In the genomic region with DNA sequence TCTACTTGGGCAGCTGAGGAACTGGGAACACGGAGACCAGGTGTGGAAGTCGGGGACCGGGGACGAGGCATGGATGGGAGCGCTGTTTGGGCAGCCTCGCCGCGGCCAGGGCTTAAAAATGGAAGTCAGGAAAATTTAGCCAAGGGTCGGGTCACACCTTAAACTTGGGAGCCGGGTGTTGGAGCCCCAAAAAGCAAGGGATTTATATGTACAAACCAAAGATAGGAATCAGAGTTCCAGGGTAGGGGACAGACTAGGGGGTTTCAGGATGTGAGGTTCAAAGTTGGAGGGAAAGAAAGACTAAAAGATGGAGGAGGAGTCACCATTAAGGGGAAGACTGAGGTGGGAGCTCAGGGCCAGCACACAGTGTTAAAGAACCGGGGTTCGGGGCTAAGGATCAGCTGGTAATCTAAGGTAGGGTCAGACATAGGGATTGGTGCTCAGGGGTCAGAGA, we compare ENCODE assay signal across 10 cellular contexts. TPM values are rescaled to one million over a fixed set of nuclear protein-coding genes. Genes with fewer than 3 reads are reported as not detected.
DNase-seq lines count a peak whose midpoint lies in the region; ATAC-seq and TF ChIP-seq lines count a peak whose summit lies in the region.
"Had no signal": no experiment of that assay in that cellular context is flagged by ENCODE, and none has a peak within 500 bp of the region (broad histone marks: within the 10 kb centered on the region; RNA-seq: fewer than 3 reads in every experiment).

No MANE protein-coding gene starts in this region.

- ATAC-seq in HG03439 (IDR thresholded peaks at IDR 0.05; ENCODE audit: unreplicated experiment) (no peak), HG02642 (IDR thresholded peaks at IDR 0.05; ENCODE audit: poor library complexity, unreplicated experiment) (no peak)

- DNase-seq in CD8-positive, alpha-beta memory T cell = no peak
- DNase-seq in NT2/D1 (ENCODE audit: low read depth, low spot score) = no peak
- no peak for DNase-seq in endodermal cell
- no peak for DNase-seq in neural progenitor cell (ENCODE audit: low spot score)
- no peak for DNase-seq in MV-4-11 (lab: John Stamatoyannopoulos, UW)
- no peak for DNase-seq in right atrium auricular region (ENCODE audit: low spot score)

- peaks cover under 1% of the 10 kb centered on the region for H4K20me1 ChIP-seq in neural progenitor cell (ENCODE audit: low read depth)

- peak overlapping the region; percentile 98 for H2AFZ ChIP-seq in neural progenitor cell (replicated peaks)

- peaks cover 0 to 14% (median 0%) of the 10 kb centered on the region in 3 donors for H3K36me3 Mint-ChIP-seq in CD8-positive, alpha-beta memory T cell
- H3K36me3 Mint-ChIP-seq in endodermal cell (ENCODE audit: low read depth) = peaks cover 26% of the 10 kb centered on the region
- peaks cover 2% of the 10 kb centered on the region for H3K36me3 Mint-ChIP-seq in neural progenitor cell

- peak overlapping the region; percentile 82 for H3K9ac ChIP-seq in NT2/D1 (ENCODE audit: insufficient read length, low read depth)
- peak overlapping the region; percentile 48 for H3K9ac ChIP-seq in endodermal cell (ENCODE audit: extremely low read depth, low read length, poor library complexity, severe bottlenecking)
- H3K9ac ChIP-seq in neural progenitor cell = peak overlapping the region; percentile 29

- peaks cover 16% of the 10 kb centered on the region for H3K4me1 ChIP-seq in CD8-positive, alpha-beta memory T cell (ENCODE audit: insufficient read depth, low read length)
- H3K4me1 ChIP-seq in NT2/D1 (ENCODE audit: insufficient read depth, insufficient read length) (peaks cover 6% of the 10 kb centered on the region), endodermal cell (ENCODE audit: control insufficient read depth, insufficient read depth, low read length) (peaks cover 6% of the 10 kb centered on the region), neural progenitor cell (peaks cover 4% of the 10 kb centered on the region), right atrium auricular region (peaks cover 0 to 25% of the 10 kb centered on the region in 2 donors)

- POLR2A ChIA-PET in CD8-positive, alpha-beta memory T cell (lab: Charles Lee) = interaction anchor here (4.2 kb wide), 1 partner anchor 21 kb away, joined by 22 read pairs; a partner anchor contains a TSS

- H3F3A ChIP-seq in neural progenitor cell (ENCODE audit: low read depth) = peaks cover 29% of the 10 kb centered on the region

- peaks cover 4% of the 10 kb centered on the region for H3K27me3 ChIP-seq in CD8-positive, alpha-beta memory T cell (ENCODE audit: insufficient read depth, low read length, poor library complexity, severe bottlenecking)
- H3K27me3 ChIP-seq in NT2/D1 (ENCODE audit: insufficient read depth, insufficient read length) (no peaks in the 10 kb centered on the region), endodermal cell (ENCODE audit: control insufficient read depth, insufficient read depth, low read length, poor library complexity, severe bottlenecking) (no peaks in the 10 kb centered on the region), neural progenitor cell (peaks cover 8% of the 10 kb centered on the region), right atrium auricular region (peaks cover 10 to 11% of the 10 kb centered on the region in 2 donors)

- H3K27me3 Mint-ChIP-seq in CD8-positive, alpha-beta memory T cell = peaks cover 12 to 18% of the 10 kb centered on the region in 2 donors
- H3K27me3 Mint-ChIP-seq in endodermal cell (ENCODE audit: insufficient read depth) (no peaks in the 10 kb centered on the region), neural progenitor cell (ENCODE audit: insufficient read depth, low read depth) (peaks cover 42% of the 10 kb centered on the region)

- CTCF ChIA-PET in CD8-positive, alpha-beta memory T cell (lab: Charles Lee) = interaction anchor here (1.0 to 3.0 kb wide), 7 partner anchors 14 to 95 kb away, joined by 3 to 20 read pairs (median 3); a partner anchor contains a TSS

- WGBS in endodermal cell (ENCODE audit: insufficient coverage in 1 of 2, insufficient read length in 1 of 2), 2 experiments = 8 to 21% methylated on average over 9 to 12 of the region's 12 CpGs

- H3K36me3 ChIP-seq in CD8-positive, alpha-beta memory T cell (ENCODE audit: insufficient read depth, low read length) = no peaks in the 10 kb centered on the region
- H3K36me3 ChIP-seq in NT2/D1 (ENCODE audit: insufficient read depth, insufficient read length, low read length) = peaks cover 11% of the 10 kb centered on the region
- H3K36me3 ChIP-seq in endodermal cell (ENCODE audit: control insufficient read depth, insufficient read depth, low read length) = peaks cover 18% of the 10 kb centered on the region
- H3K36me3 ChIP-seq in neural progenitor cell = no peaks in the 10 kb centered on the region
- H3K36me3 ChIP-seq in right atrium auricular region = peaks cover 4% of the 10 kb centered on the region
- H3K36me3 ChIP-seq: uterus had no signal

- peak overlapping the region; percentile 53 to 85 (median 63) for H3K4me3 Mint-ChIP-seq in CD8-positive, alpha-beta memory T cell
- peak overlapping the region; percentile 100 for H3K4me3 Mint-ChIP-seq in endodermal cell
- H3K4me3 Mint-ChIP-seq in neural progenitor cell = peak overlapping the region; percentile 76

- H3K79me2 ChIP-seq in neural progenitor cell (ENCODE audit: low read depth) = peaks cover 50% of the 10 kb centered on the region

- H3K4me3 ChIP-seq in CD8-positive, alpha-beta memory T cell (ENCODE audit: low read length) = no peak overlapping the region
- peak overlapping the region; percentile 65 for H3K4me3 ChIP-seq in NT2/D1 (ENCODE audit: insufficient read length, low read depth)
- peak overlapping the region; percentile 91 for H3K4me3 ChIP-seq in endodermal cell (ENCODE audit: low read length)
- H3K4me3 ChIP-seq in neural progenitor cell = peak overlapping the region; percentile 82
- H3K4me3 ChIP-seq in right atrium auricular region = peak overlapping the region in 1 of 2 donors; percentile 86

- H3K27ac Mint-ChIP-seq in CD8-positive, alpha-beta memory T cell = peak overlapping the region in 3 of 8 donors; percentile 64 to 84 (median 82)
- H3K27ac Mint-ChIP-seq in endodermal cell (peak overlapping the region; percentile 95), neural progenitor cell (no peak overlapping the region)

- H3K9me3 ChIP-seq in CD8-positive, alpha-beta memory T cell (ENCODE audit: low read length) = no peaks in the 10 kb centered on the region
- H3K9me3 ChIP-seq in NT2/D1 (ENCODE audit: insufficient read depth, low read length) = no peaks in the 10 kb centered on the region
- no peaks in the 10 kb centered on the region for H3K9me3 ChIP-seq in endodermal cell (ENCODE audit: control insufficient read depth, low read length)
- no peaks in the 10 kb centered on the region for H3K9me3 ChIP-seq in neural progenitor cell (ENCODE audit: low read depth)
- H3K9me3 ChIP-seq in right atrium auricular region = no peaks in the 10 kb centered on the region
- H3K9me3 ChIP-seq: uterus had no signal

- H3K4me2 ChIP-seq in neural progenitor cell = peak overlapping the region; percentile 79

- H3K4me1 Mint-ChIP-seq in CD8-positive, alpha-beta memory T cell = peaks cover 23 to 36% (median 24%) of the 10 kb centered on the region in 3 donors
- H3K4me1 Mint-ChIP-seq in endodermal cell (peaks cover 22% of the 10 kb centered on the region), neural progenitor cell (peaks cover 13% of the 10 kb centered on the region)

- no peak for TF ChIP-seq CTCF in endodermal cell (conservative IDR thresholded peaks at IDR 0.05)
- TF ChIP-seq CTCF in neural progenitor cell (IDR thresholded peaks at IDR 0.05) = no peak
- no peak for TF ChIP-seq CTCF in right atrium auricular region (IDR thresholded peaks at IDR 0.05)

- H3K27ac ChIP-seq in CD8-positive, alpha-beta memory T cell (ENCODE audit: low read depth, low read length) = peak overlapping the region; percentile 18
- H3K27ac ChIP-seq in endodermal cell (ENCODE audit: low read depth, low read length) = no peak overlapping the region
- no peak overlapping the region for H3K27ac ChIP-seq in neural progenitor cell
- H3K27ac ChIP-seq in right atrium auricular region = no peak overlapping the region
- H3K27ac ChIP-seq: uterus had no signal

- no peaks in the 10 kb centered on the region for H3K9me3 Mint-ChIP-seq in CD8-positive, alpha-beta memory T cell
- H3K9me3 Mint-ChIP-seq in endodermal cell = no peaks in the 10 kb centered on the region
- peaks cover 2% of the 10 kb centered on the region for H3K9me3 Mint-ChIP-seq in neural progenitor cell

RNA-seq across cellular contexts. Expression of a gene that starts 0.5 kb away (rescaled TPM):
- total RNA-seq in CD8-positive, alpha-beta memory T cell = under 1 TPM; 0.59 to 0.62 TPM
- polyA plus RNA-seq in CD8-positive, alpha-beta memory T cell = not detected
- total RNA-seq in endodermal cell = 10 to 100 TPM; 54.2 to 58.1 TPM
- polyA plus RNA-seq in endodermal cell (2013, experiment 1 of 2) = 8.4 TPM
- polyA plus RNA-seq in endodermal cell (2013, experiment 2 of 2) = 8.1 TPM
- total RNA-seq in neural progenitor cell (ENCODE audit: low replicate concordance) = 7.3 and 8.4 TPM in 2 replicates
- not detected for total RNA-seq in right atrium auricular region
- total RNA-seq: uterus had no signal

RNA-seq across cellular contexts. Expression of a gene that starts 1.7 kb away (rescaled TPM):
- 100 to 1,000 TPM; 116 to 119 TPM for total RNA-seq in CD8-positive, alpha-beta memory T cell
- 17.5 TPM for polyA plus RNA-seq in CD8-positive, alpha-beta memory T cell
- total RNA-seq in endodermal cell (100 to 1,000 TPM; 104 to 119 TPM), neural progenitor cell (ENCODE audit: low replicate concordance) (38.3 and 65.7 TPM in 2 replicates), right atrium auricular region (10 to 100 TPM; 16.4 to 20.6 TPM)
- 68.8 TPM for polyA plus RNA-seq in endodermal cell (2013, experiment 1 of 2)
- 64.9 TPM for polyA plus RNA-seq in endodermal cell (2013, experiment 2 of 2)

RNA-seq across cellular contexts. Expression of a gene that starts 21.3 kb away (rescaled TPM):
- 10 to 100 TPM; 17.9 to 18.6 TPM for total RNA-seq in CD8-positive, alpha-beta memory T cell
- polyA plus RNA-seq in CD8-positive, alpha-beta memory T cell = 8.5 TPM
- total RNA-seq in endodermal cell (10 to 100 TPM; 23.8 to 30.3 TPM), neural progenitor cell (ENCODE audit: low replicate concordance) (9.8 and 34.5 TPM in 2 replicates), right atrium auricular region (10 to 100 TPM; 24.2 to 30.5 TPM)
- 18.0 TPM for polyA plus RNA-seq in endodermal cell (2013, experiment 1 of 2)
- polyA plus RNA-seq in endodermal cell (2013, experiment 2 of 2) = 18.3 TPM

RNA-seq across cellular contexts. Expression of a gene that starts 37.8 kb away (rescaled TPM):
- 1 to 10 TPM; 4.9 to 5.8 TPM for total RNA-seq in CD8-positive, alpha-beta memory T cell
- polyA plus RNA-seq in CD8-positive, alpha-beta memory T cell = 0.46 TPM
- total RNA-seq in endodermal cell = 10 to 100 TPM; 13.6 to 19.9 TPM
- 9.8 TPM for polyA plus RNA-seq in endodermal cell (2013, experiment 1 of 2)
- polyA plus RNA-seq in endodermal cell (2013, experiment 2 of 2) = 8.9 TPM
- total RNA-seq in neural progenitor cell (ENCODE audit: low replicate concordance) = 0.07 and 1.9 TPM in 2 replicates
- total RNA-seq in right atrium auricular region = 1 to 10 TPM; 6.0 to 7.2 TPM

RNA-seq across cellular contexts. Expression of a gene that starts 49.5 kb away (rescaled TPM):
- under 1 TPM; 0.16 to 0.22 TPM for total RNA-seq in CD8-positive, alpha-beta memory T cell
- polyA plus RNA-seq in CD8-positive, alpha-beta memory T cell = not detected
- total RNA-seq in endodermal cell (under 1 TPM; 0.53 TPM), neural progenitor cell (ENCODE audit: low replicate concordance) (0.22 TPM in 1 of 2 replicates, not detected in the other), right atrium auricular region (not detected)
- 0.21 TPM for polyA plus RNA-seq in endodermal cell (2013, experiment 1 of 2)
- polyA plus RNA-seq in endodermal cell (2013, experiment 2 of 2) = 0.17 TPM
- total RNA-seq: left lobe of liver had no signal

Comparison
In these comparisons a context has a peak if more than half of its experiments do, and no peak if none do; other contexts are left out.
1. H3K9ac ChIP-seq: peak in every context shown above with its lines; median percentile 82 in NT2/D1; 48 in endodermal cell; 29 in neural progenitor cell.